Comparison of ENCODE assay signal across 4 cellular contexts in genomic region chr12:126076515-126076914, GRCh38.
"Had no signal": no experiment of that assay in that cellular context is flagged by ENCODE, and none has a peak within 500 bp of the region (broad histone marks: within the 10 kb centered on the region; RNA-seq: fewer than 3 reads in every experiment).

No MANE protein-coding gene starts in this region.

- DNase-seq: IMR-90, KBM-7 had no signal

- ATAC-seq: HepG2, K562 had no signal
